In the genomic region with DNA sequence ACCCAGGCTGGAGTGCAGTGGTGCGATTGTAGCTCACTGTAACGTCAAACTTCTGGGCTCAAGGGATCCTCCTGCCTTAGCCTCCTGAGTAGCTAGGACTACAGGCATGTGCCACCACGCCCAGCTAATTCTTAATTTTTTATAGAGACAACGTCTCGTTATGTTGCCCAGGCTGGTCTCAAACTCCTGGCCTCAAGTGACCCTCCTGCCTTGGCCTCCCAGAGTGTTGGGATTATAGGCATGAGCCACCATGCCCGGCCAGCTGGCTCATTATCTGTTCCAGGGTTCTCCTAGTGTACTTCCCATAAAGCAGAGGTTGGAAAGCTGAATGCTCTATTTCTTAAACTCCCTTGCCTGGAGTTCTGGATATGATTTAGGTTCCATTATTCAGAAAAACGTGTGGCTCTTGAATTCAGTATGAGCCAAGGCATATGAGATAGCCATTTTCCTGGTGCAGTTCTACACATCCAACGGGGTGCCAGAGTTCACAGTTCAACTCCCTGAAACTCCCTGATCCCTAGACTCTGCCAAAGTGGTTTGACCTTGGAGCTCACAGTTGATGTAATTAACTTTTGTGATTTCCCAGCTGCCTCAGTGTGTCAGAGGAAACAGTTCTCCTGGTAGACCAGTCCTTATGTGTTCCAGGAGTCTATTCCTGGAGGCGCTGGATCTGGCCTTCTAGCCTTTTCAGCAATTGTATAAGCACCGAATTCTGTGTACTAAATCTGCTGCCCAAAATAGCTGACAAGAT, we compare ENCODE assay signal across 18 cellular contexts. TPM values are rescaled to one million over a fixed set of nuclear protein-coding genes. Genes with fewer than 3 reads are reported as not detected.
DNase-seq lines count a peak whose midpoint lies in the region; ATAC-seq, FAIRE-seq and TF ChIP-seq lines count a peak whose summit lies in the region.
"Had no signal": no experiment of that assay in that cellular context is flagged by ENCODE, and none has a peak within 500 bp of the region (broad histone marks: within the 10 kb centered on the region; RNA-seq: fewer than 3 reads in every experiment).

No MANE protein-coding gene starts in this region.

- WGBS in pancreas, 2 donors = 64 to 68% methylated on average over 10 of the region's 10 CpGs

- peak overlapping the region; percentile 56 to 96 (median 92) for H3K27ac Mint-ChIP-seq in CD4-positive, CD25-positive, alpha-beta regulatory T cell
- H3K27ac Mint-ChIP-seq in activated T-helper 17 cell treated with anti-CD3 and anti-CD28 coated beads, Interleukin-2, amount 50 U/mL, for 72 hours = peak overlapping the region; percentile 27

- H3K4me3 ChIP-seq in CD4-positive, CD25-positive, alpha-beta regulatory T cell (ENCODE audit: low read depth, low read length) = no peak overlapping the region
- H3K4me3 ChIP-seq in left ventricle myocardium inferior = no peak overlapping the region
- H3K4me3 ChIP-seq in pancreas = no peak overlapping the region
- H3K4me3 ChIP-seq: upper lobe of right lung had no signal

- no peak for TF ChIP-seq CTCF in left ventricle myocardium inferior (IDR thresholded peaks at IDR 0.05; ENCODE audit: borderline replicate concordance)
- TF ChIP-seq CTCF in pancreas (IDR thresholded peaks at IDR 0.05) = no peak

- H3K4me1 Mint-ChIP-seq in CD4-positive, CD25-positive, alpha-beta regulatory T cell = peaks cover 53 to 96% (median 69%) of the 10 kb centered on the region in 4 donors
- peaks cover 77% of the 10 kb centered on the region for H3K4me1 Mint-ChIP-seq in activated T-helper 17 cell treated with anti-CD3 and anti-CD28 coated beads, Interleukin-2, amount 50 U/mL, for 72 hours

- H3K9me3 Mint-ChIP-seq in CD4-positive, CD25-positive, alpha-beta regulatory T cell = no peaks in the 10 kb centered on the region
- H3K9me3 Mint-ChIP-seq in activated T-helper 17 cell treated with anti-CD3 and anti-CD28 coated beads, Interleukin-2, amount 50 U/mL, for 72 hours = no peaks in the 10 kb centered on the region

- no peak for FAIRE-seq in pancreas (lab: Jason Lieb, UNC)
- FAIRE-seq: keratinocyte had no signal

- peaks cover 92% of the 10 kb centered on the region for H3K4me1 ChIP-seq in CD4-positive, CD25-positive, alpha-beta regulatory T cell (ENCODE audit: control insufficient read depth, insufficient read depth, low read length, poor library complexity, severe bottlenecking)
- H3K4me1 ChIP-seq in left ventricle myocardium inferior (peaks cover 73% of the 10 kb centered on the region), pancreas (peaks cover 0 to 11% (median 9%) of the 10 kb centered on the region in 3 donors)

- H3K36me3 Mint-ChIP-seq in CD4-positive, CD25-positive, alpha-beta regulatory T cell = peaks cover 22% of the 10 kb centered on the region
- H3K36me3 Mint-ChIP-seq in activated T-helper 17 cell treated with anti-CD3 and anti-CD28 coated beads, Interleukin-2, amount 50 U/mL, for 72 hours (ENCODE audit: low read depth) = peaks cover 12% of the 10 kb centered on the region

- ATAC-seq in CD4-positive, CD25-positive, alpha-beta regulatory T cell (ENCODE audit: low read depth in 2 of 2) = no peak
- no peak for ATAC-seq in activated T-helper 17 cell treated with anti-CD3 and anti-CD28 coated beads, Interleukin-2, amount 50 U/mL, for 72 hours (replicated peaks)
- ATAC-seq in pancreas (peak; percentile 58 to 85 (median 72)), GM18498 (IDR thresholded peaks at IDR 0.05; ENCODE audit: unreplicated experiment) (no peak)
- ATAC-seq: upper lobe of right lung had no signal

- peaks cover 8% of the 10 kb centered on the region for H3K36me3 ChIP-seq in CD4-positive, CD25-positive, alpha-beta regulatory T cell (ENCODE audit: control insufficient read depth, insufficient read depth, low read length)
- H3K36me3 ChIP-seq in left ventricle myocardium inferior (peaks cover 4% of the 10 kb centered on the region), pancreas (no peaks in the 10 kb centered on the region)
- H3K36me3 ChIP-seq: upper lobe of right lung had no signal

- H3K27me3 Mint-ChIP-seq in CD4-positive, CD25-positive, alpha-beta regulatory T cell = no peaks in the 10 kb centered on the region
- no peaks in the 10 kb centered on the region for H3K27me3 Mint-ChIP-seq in activated T-helper 17 cell treated with anti-CD3 and anti-CD28 coated beads, Interleukin-2, amount 50 U/mL, for 72 hours

- H3K27me3 ChIP-seq in CD4-positive, CD25-positive, alpha-beta regulatory T cell (ENCODE audit: control insufficient read depth, insufficient read depth, low read length) = no peaks in the 10 kb centered on the region
- H3K27me3 ChIP-seq in left ventricle myocardium inferior (ENCODE audit: low read depth) (no peaks in the 10 kb centered on the region), pancreas (no peaks in the 10 kb centered on the region)
- H3K27me3 ChIP-seq: upper lobe of right lung had no signal

- intact Hi-C loops in left ventricle myocardium inferior (cut with micrococcal nuclease) (no loop called here), pancreas (cut with DNase I) (no loop called here)

- H3K9me3 ChIP-seq in CD4-positive, CD25-positive, alpha-beta regulatory T cell (ENCODE audit: control insufficient read depth in 2 of 2, low read length in 2 of 2) = no peaks in the 10 kb centered on the region
- no peaks in the 10 kb centered on the region for H3K9me3 ChIP-seq in left ventricle myocardium inferior (replicated peaks)
- H3K9me3 ChIP-seq in pancreas = no peaks in the 10 kb centered on the region
- H3K9me3 ChIP-seq: upper lobe of right lung had no signal

- no peak for DNase-seq in CD4-positive, CD25-positive, alpha-beta regulatory T cell
- DNase-seq in left ventricle myocardium inferior (no peak), pancreas (peak in 3 of 6 donors; percentile 31 to 33 (median 33)), T-helper 1 cell (no peak), SK-N-DZ (ENCODE audit: low spot score) (no peak), NCI-H1417 treated with DMSO at 0.1 percent for 48 hours (lab: John Stamatoyannopoulos, UW) (no peak)
- DNase-seq: activated CD4-positive, CD25-positive, alpha-beta regulatory T cell; DMS 273 treated with DMSO at 0.1 percent for 48 hours; NCI-H1694 treated with DMSO at 0.1 percent for 48 hours; NCI-H510A; stimulated activated CD4-positive, alpha-beta T cell treated with anti-CD3 and anti-CD28 coated beads, Interleukin-2, amount 100 ng/mL, for 24 hours; upper lobe of right lung had no signal

- H3K4me3 Mint-ChIP-seq in CD4-positive, CD25-positive, alpha-beta regulatory T cell = peak overlapping the region in 3 of 4 donors; percentile 10 to 49 (median 13)
- H3K4me3 Mint-ChIP-seq in activated T-helper 17 cell treated with anti-CD3 and anti-CD28 coated beads, Interleukin-2, amount 50 U/mL, for 72 hours = peak overlapping the region; percentile 4

- H3K27ac ChIP-seq in CD4-positive, CD25-positive, alpha-beta regulatory T cell (ENCODE audit: insufficient read depth, low read length, poor library complexity, severe bottlenecking) = no peak overlapping the region
- H3K27ac ChIP-seq in left ventricle myocardium inferior (replicated peaks) = peak overlapping the region; percentile 77
- H3K27ac ChIP-seq in pancreas = no peak overlapping the region
- H3K27ac ChIP-seq: upper lobe of right lung had no signal

RNA-seq across cellular contexts. Expression of a gene that starts 21.6 kb away (rescaled TPM):
- 206 TPM for total RNA-seq in CD4-positive, CD25-positive, alpha-beta regulatory T cell
- polyA plus RNA-seq in CD4-positive, CD25-positive, alpha-beta regulatory T cell = 100 to 1,000 TPM; 262 to 418 (median 324) TPM
- 10 to 100 TPM; 92.4 to 95.1 TPM for total RNA-seq in activated T-helper 17 cell treated with anti-CD3 and anti-CD28 coated beads, Interleukin-2, amount 50 U/mL, for 72 hours
- total RNA-seq in left ventricle myocardium inferior = 1.7 TPM
- total RNA-seq in pancreas = 1 to 10 TPM in 3 of 6 donors, under 1 TPM in 3; 0.23 to 3.5 (median 1.1) TPM
- polyA plus RNA-seq in pancreas = 1 to 10 TPM in 1 of 2 donors, under 1 TPM in 1; 0.61 to 1.2 TPM
- not detected in 2 replicates for polyA plus RNA-seq in SK-N-DZ (2014; cell fraction: cytosol; rRNA removed)
- polyA plus RNA-seq in SK-N-DZ (2014; cell fraction: nucleus; rRNA removed) = not detected in 2 replicates
- total RNA-seq: renal cortical epithelial cell had no signal
- polyA plus RNA-seq: keratinocyte had no signal

RNA-seq across cellular contexts. Expression of a gene that starts 27.4 kb away (rescaled TPM):
- total RNA-seq in CD4-positive, CD25-positive, alpha-beta regulatory T cell = 8.6 TPM
- polyA plus RNA-seq in CD4-positive, CD25-positive, alpha-beta regulatory T cell = 10 to 100 TPM in 2 of 4 donors, 1 to 10 TPM in 2; 6.1 to 22.6 (median 10.5) TPM
- total RNA-seq in activated T-helper 17 cell treated with anti-CD3 and anti-CD28 coated beads, Interleukin-2, amount 50 U/mL, for 72 hours = 10 to 100 TPM in 1 of 2 donors, 1 to 10 TPM in 1; 8.7 to 10.1 TPM
- total RNA-seq in left ventricle myocardium inferior (not detected), pancreas (under 1 TPM in 1 of 6 donors, not detected in 5; 0.22 TPM)
- polyA plus RNA-seq in pancreas = under 1 TPM in 1 of 2 donors, not detected in 1; 0.14 TPM
- polyA plus RNA-seq in SK-N-DZ (2014; cell fraction: cytosol; rRNA removed) = not detected in 2 replicates
- polyA plus RNA-seq in SK-N-DZ (2014; cell fraction: nucleus; rRNA removed) = not detected in 2 replicates
- total RNA-seq: LHCN-M2, myocyte, renal cortical epithelial cell had no signal
- polyA plus RNA-seq: keratinocyte had no signal

Comparison
In these comparisons a context has a peak if more than half of its experiments do, and no peak if none do; other contexts are left out.
1. ATAC-seq: peak in pancreas (4 of 4); none in CD4-positive, CD25-positive, alpha-beta regulatory T cell (0 of 2), activated T-helper 17 cell treated with anti-CD3 and anti-CD28 coated beads, Interleukin-2, amount 50 U/mL, for 72 hours (single experiment) and GM18498 (single experiment).
2. RNA of a gene that starts 21.6 kb away (total RNA-seq): 206 TPM in CD4-positive, CD25-positive, alpha-beta regulatory T cell (single experiment) and 92.4 to 95.1 TPM in activated T-helper 17 cell treated with anti-CD3 and anti-CD28 coated beads, Interleukin-2, amount 50 U/mL, for 72 hours; 1.7 TPM in left ventricle myocardium inferior (single experiment) and 0.23 to 3.5 TPM in pancreas; every median in the first group is over 10 times any median in the second.